In the genomic region with DNA sequence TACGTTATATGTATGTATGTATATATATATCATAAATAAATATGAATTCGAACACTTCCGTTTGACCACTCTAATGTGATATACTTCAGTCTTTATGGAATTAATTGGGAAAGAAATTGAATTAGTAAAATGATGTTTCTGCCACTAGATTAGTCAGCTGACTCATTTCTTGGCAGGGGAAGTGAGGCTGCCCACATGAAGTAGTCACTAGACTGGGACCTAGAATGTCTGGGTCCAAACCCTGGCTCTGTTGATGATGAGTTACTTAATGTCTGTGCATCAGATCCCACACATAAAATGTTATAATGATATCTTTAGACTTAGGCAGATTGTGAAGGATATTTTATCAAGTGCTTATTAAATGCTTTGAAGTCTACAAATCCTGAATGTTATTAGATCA, we compare ENCODE assay signal across 37 cellular contexts. TPM values are rescaled to one million over a fixed set of nuclear protein-coding genes. Genes with fewer than 3 reads are reported as not detected.
"Had no signal": no experiment of that assay in that cellular context is flagged by ENCODE, and none has a peak within 500 bp of the region (broad histone marks: within the 10 kb centered on the region; RNA-seq: fewer than 3 reads in every experiment).

No MANE protein-coding gene starts in this region.

- DNase-seq: activated B cell treated with CpG ODN at 0.5 μM for 24 hours; activated CD4-positive, alpha-beta T cell treated with anti-CD3 and anti-CD28 coated beads, Interleukin-2, amount 50 U/mL, for 1 hour; activated CD8-positive, alpha-beta T cell treated with anti-CD3 and anti-CD28 coated beads for 36 hours; activated gamma-delta T cell treated with Interleukin-2 at 50 U/mL for 16 hours; activated naive CD4-positive, alpha-beta T cell treated with anti-CD3 and anti-CD28 coated beads, Interleukin-2, amount 50 U/mL, for 16 hours; activated T-cell treated with anti-CD3 and anti-CD28 coated beads, Interleukin-2, amount 50 U/mL, for 4 hours; amniotic stem cell; cerebellar nuclear complex; colonic mucosa; effector CD8-positive, alpha-beta T cell; erythroblast; heart left ventricle; hypothalamus; immature natural killer cell; kidney glomerular epithelial cell; left lung; lower lobe of right lung; mucosa of descending colon; small intestine; stimulated activated CD4-positive, alpha-beta T cell treated with anti-CD3 and anti-CD28 coated beads, Interleukin-1b, Interleukin-23, amount 100 ng/mL, for 48 hours; stimulated activated CD4-positive, alpha-beta T cell treated with anti-CD3 and anti-CD28 coated beads, Interleukin-4, amount 100 ng/mL, for 4 hours; stimulated activated CD8-positive, alpha-beta memory T cell treated with anti-CD3 and anti-CD28 coated beads, Interleukin-4, amount 100 ng/mL, for 48 hours; stomach; T-helper 2 cell; thyroid gland; upper lobe of left lung had no signal

- H3K27me3 ChIP-seq: cardiac muscle cell, colonic mucosa, heart left ventricle, left lung, stomach, thyroid gland, upper lobe of left lung, vagina had no signal

- H3K4me1 ChIP-seq: colonic mucosa, heart left ventricle, left lung, lower lobe of right lung, stomach, thyroid gland, upper lobe of left lung, vagina had no signal

- H3K9me3 ChIP-seq: colonic mucosa, heart left ventricle, left lung, lower lobe of right lung, mucosa of descending colon, stomach, thyroid gland, upper lobe of left lung, vagina had no signal

- H3K27ac ChIP-seq: cardiac muscle cell, colonic mucosa, heart left ventricle, left lung, lower lobe of right lung, stomach, thyroid gland, upper lobe of left lung, vagina had no signal

- H3K36me3 ChIP-seq: cardiac muscle cell, colonic mucosa, heart left ventricle, left lung, lower lobe of right lung, stomach, thyroid gland, upper lobe of left lung, vagina had no signal

- H3K4me3 ChIP-seq: cardiac muscle cell, colonic mucosa, heart left ventricle, left lung, lower lobe of right lung, mucosa of descending colon, stomach, thyroid gland, upper lobe of left lung, vagina had no signal

- ATAC-seq: activated CD8-positive, alpha-beta T cell treated with anti-CD3 and anti-CD28 coated beads for 36 hours; activated T-cell treated with anti-CD3 and anti-CD28 coated beads, Interleukin-2, amount 50 U/mL, for 4 hours; activated T-helper 17 cell treated with anti-CD3 and anti-CD28 coated beads, Interleukin-2, amount 50 U/mL, for 72 hours; heart left ventricle; left lung; lower lobe of right lung; mucosa of descending colon; sciatic nerve; stimulated activated memory B cell treated with anti-CD40 and anti-IgM and Interleukin-4, amounts not matched to agents 10 μg/mL and 1 μg/mL and 100 μg/mL, for 72 hours had no signal

RNA-seq across cellular contexts. Expression of a gene that starts 27.4 kb away (rescaled TPM):
- total RNA-seq: activated CD8-positive, alpha-beta T cell treated with anti-CD3 and anti-CD28 coated beads for 36 hours; activated T-cell treated with anti-CD3 and anti-CD28 coated beads, Interleukin-2, amount 50 U/mL, for 4 hours; activated T-helper 17 cell treated with anti-CD3 and anti-CD28 coated beads, Interleukin-2, amount 50 U/mL, for 72 hours; cardiac muscle cell; dermis microvascular lymphatic vessel endothelial cell; fibroblast of lung; fibroblast of villous mesenchyme; heart left ventricle; left lung; lower lobe of right lung; mesenteric fat pad; osteoblast; posterior vena cava; sciatic nerve; thyroid gland; upper lobe of left lung; vagina had no signal
